ENCODE assay signal across 8 cellular contexts in the genomic region with DNA sequence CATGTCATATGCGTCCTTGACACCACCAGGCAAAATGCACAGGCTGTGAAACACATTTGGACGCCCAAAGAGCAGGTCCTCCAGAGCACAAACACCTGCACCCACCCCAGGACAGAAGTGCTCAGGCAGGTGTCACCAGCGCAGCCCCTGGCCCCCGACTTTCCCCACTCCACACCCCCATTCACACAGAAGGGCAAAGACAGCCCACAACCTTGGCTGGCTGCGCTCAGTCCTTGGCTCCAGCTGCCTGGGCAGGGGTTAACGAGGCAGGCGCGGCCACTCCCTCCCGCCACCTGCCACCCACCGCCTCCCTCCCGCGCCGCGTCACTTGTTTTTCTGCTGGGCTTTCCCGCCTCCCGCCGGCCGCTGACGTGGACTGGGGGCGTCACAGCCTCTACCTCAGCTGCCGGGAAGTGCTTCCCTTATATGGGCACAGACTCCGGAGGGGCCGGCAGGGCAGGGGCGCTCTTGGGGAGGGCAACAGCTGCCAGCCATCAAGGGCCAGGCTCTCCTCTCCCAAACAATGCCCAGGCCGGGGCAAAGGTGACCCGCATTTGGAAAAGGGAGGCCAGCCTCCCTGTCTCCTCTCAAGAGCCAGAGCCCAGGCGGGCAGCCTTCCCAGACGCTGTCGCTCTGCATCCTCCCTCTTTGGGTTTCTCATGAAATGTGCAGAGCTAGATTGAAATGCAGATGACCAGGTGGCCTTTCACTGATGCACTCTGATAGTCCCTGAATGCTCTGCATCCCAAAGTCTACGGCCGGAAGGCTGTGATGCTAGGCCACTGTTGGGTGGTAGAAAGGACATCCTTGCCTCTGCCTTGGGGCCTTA. TPM values are rescaled to one million over a fixed set of nuclear protein-coding genes. Genes with fewer than 3 reads are reported as not detected.
DNase-seq lines count a peak whose midpoint lies in the region; ATAC-seq and TF ChIP-seq lines count a peak whose summit lies in the region.

No MANE protein-coding gene starts in this region.

- no peak for TF ChIP-seq CTCF in natural killer cell (IDR thresholded peaks at IDR 0.05)

- intact Hi-C loops in activated T-helper 2 cell treated with anti-CD3 and anti-CD28 coated beads, Interferon-gamma antibody, Interleukin-2, Interleukin-4, amounts not matched to agents 10 μg/mL and 5 μg/mL and 100 μg/mL, durations not matched to agents 14 hours and 24 hours and 36 hours (cut with micrococcal nuclease): no loop called here
- intact Hi-C loops in natural killer cell (cut with micrococcal nuclease): loop anchor here (1.0 kb wide), 1 partner anchor 15 kb away; the partner anchor contains the start of gene BTG2

- peak overlapping the region; percentile 76 for H3K4me3 Mint-ChIP-seq in activated T-helper 2 cell treated with anti-CD3 and anti-CD28 coated beads, Interferon-gamma antibody, Interleukin-2, Interleukin-4, amounts not matched to agents 10 μg/mL and 5 μg/mL and 100 μg/mL, durations not matched to agents 14 hours and 24 hours and 36 hours (ENCODE audit: low read depth)
- peak overlapping the region; percentile 81 for H3K4me3 Mint-ChIP-seq in natural killer cell
- peak overlapping the region; percentile 70 for H3K4me3 Mint-ChIP-seq in stimulated activated memory B cell treated with anti-CD40 and anti-IgM and Interleukin-4, amounts not matched to agents 10 μg/mL and 1 μg/mL and 100 μg/mL, for 72 hours

- DNase-seq in AG08395 (ENCODE audit: low spot score) (peak; percentile 38), GM19240 (ENCODE audit: insufficient read length, low spot score) (peak; percentile 78), NK-92 (lab: John Stamatoyannopoulos, UW; ENCODE audit: unreplicated experiment) (peak; percentile 84), fibroblast of peridontal ligament (ENCODE audit: extremely low read depth) (peak; percentile 29), natural killer cell (peak; percentile 97)
- DNase-seq in activated T-helper 2 cell treated with anti-CD3 and anti-CD28 coated beads, Interferon-gamma antibody, Interleukin-2, Interleukin-4, amounts not matched to agents 10 μg/mL and 5 μg/mL and 100 μg/mL, durations not matched to agents 14 hours and 24 hours and 36 hours (ENCODE audit: low spot score): peak; percentile 94

- H3K27me3 Mint-ChIP-seq in activated T-helper 2 cell treated with anti-CD3 and anti-CD28 coated beads, Interferon-gamma antibody, Interleukin-2, Interleukin-4, amounts not matched to agents 10 μg/mL and 5 μg/mL and 100 μg/mL, durations not matched to agents 14 hours and 24 hours and 36 hours (ENCODE audit: low read depth): no peaks in the 10 kb centered on the region
- no peaks in the 10 kb centered on the region for H3K27me3 Mint-ChIP-seq in natural killer cell (ENCODE audit: low read depth in 2 of 2)
- H3K27me3 Mint-ChIP-seq in stimulated activated memory B cell treated with anti-CD40 and anti-IgM and Interleukin-4, amounts not matched to agents 10 μg/mL and 1 μg/mL and 100 μg/mL, for 72 hours: no peaks in the 10 kb centered on the region

- peak overlapping the region; percentile 99 for H3K27ac Mint-ChIP-seq in activated T-helper 2 cell treated with anti-CD3 and anti-CD28 coated beads, Interferon-gamma antibody, Interleukin-2, Interleukin-4, amounts not matched to agents 10 μg/mL and 5 μg/mL and 100 μg/mL, durations not matched to agents 14 hours and 24 hours and 36 hours
- H3K27ac Mint-ChIP-seq in natural killer cell: peak overlapping the region; percentile 99
- peak overlapping the region; percentile 98 for H3K27ac Mint-ChIP-seq in stimulated activated memory B cell treated with anti-CD40 and anti-IgM and Interleukin-4, amounts not matched to agents 10 μg/mL and 1 μg/mL and 100 μg/mL, for 72 hours

- ATAC-seq in HG03521 (IDR thresholded peaks at IDR 0.05; ENCODE audit: unreplicated experiment) (peak; percentile 52), natural killer cell (peak; percentile 58 to 76 (median 64))
- peak; percentile 73 for ATAC-seq in stimulated activated memory B cell treated with anti-CD40 and anti-IgM and Interleukin-4, amounts not matched to agents 10 μg/mL and 1 μg/mL and 100 μg/mL, for 72 hours

- peaks cover 75% of the 10 kb centered on the region for H3K4me1 Mint-ChIP-seq in activated T-helper 2 cell treated with anti-CD3 and anti-CD28 coated beads, Interferon-gamma antibody, Interleukin-2, Interleukin-4, amounts not matched to agents 10 μg/mL and 5 μg/mL and 100 μg/mL, durations not matched to agents 14 hours and 24 hours and 36 hours (ENCODE audit: low read depth)
- peaks cover 69 to 70% of the 10 kb centered on the region in 2 donors for H3K4me1 Mint-ChIP-seq in natural killer cell
- H3K4me1 Mint-ChIP-seq in stimulated activated memory B cell treated with anti-CD40 and anti-IgM and Interleukin-4, amounts not matched to agents 10 μg/mL and 1 μg/mL and 100 μg/mL, for 72 hours: peaks cover 77% of the 10 kb centered on the region

- H3K9me3 Mint-ChIP-seq in activated T-helper 2 cell treated with anti-CD3 and anti-CD28 coated beads, Interferon-gamma antibody, Interleukin-2, Interleukin-4, amounts not matched to agents 10 μg/mL and 5 μg/mL and 100 μg/mL, durations not matched to agents 14 hours and 24 hours and 36 hours: no peaks in the 10 kb centered on the region
- no peaks in the 10 kb centered on the region for H3K9me3 Mint-ChIP-seq in natural killer cell
- no peaks in the 10 kb centered on the region for H3K9me3 Mint-ChIP-seq in stimulated activated memory B cell treated with anti-CD40 and anti-IgM and Interleukin-4, amounts not matched to agents 10 μg/mL and 1 μg/mL and 100 μg/mL, for 72 hours

- no peaks in the 10 kb centered on the region for H3K36me3 Mint-ChIP-seq in activated T-helper 2 cell treated with anti-CD3 and anti-CD28 coated beads, Interferon-gamma antibody, Interleukin-2, Interleukin-4, amounts not matched to agents 10 μg/mL and 5 μg/mL and 100 μg/mL, durations not matched to agents 14 hours and 24 hours and 36 hours (ENCODE audit: low read depth)
- no peaks in the 10 kb centered on the region for H3K36me3 Mint-ChIP-seq in natural killer cell
- no peaks in the 10 kb centered on the region for H3K36me3 Mint-ChIP-seq in stimulated activated memory B cell treated with anti-CD40 and anti-IgM and Interleukin-4, amounts not matched to agents 10 μg/mL and 1 μg/mL and 100 μg/mL, for 72 hours

RNA-seq across cellular contexts. Expression of gene BTG2, which starts 14.8 kb away (rescaled TPM):
- total RNA-seq in activated T-helper 2 cell treated with anti-CD3 and anti-CD28 coated beads, Interferon-gamma antibody, Interleukin-2, Interleukin-4, amounts not matched to agents 10 μg/mL and 5 μg/mL and 100 μg/mL, durations not matched to agents 14 hours and 24 hours and 36 hours: 98.1 and 98.8 TPM in 2 replicates
- 1,000 to 10,000 TPM in 1 of 3 donors, 100 to 1,000 TPM in 2; 499 to 1,024 (median 851) TPM for total RNA-seq in natural killer cell

Comparison
In these comparisons a context has a peak if more than half of its experiments do, and no peak if none do; other contexts are left out.
1. Peak in every context shown above with its lines: DNase-seq and ATAC-seq.
2. DNase-seq: peak in every context shown above with its lines; median percentile 97 in natural killer cell; 94 in activated T-helper 2 cell treated with anti-CD3 and anti-CD28 coated beads, Interferon-gamma antibody, Interleukin-2, Interleukin-4, amounts not matched to agents 10 μg/mL and 5 μg/mL and 100 μg/mL, durations not matched to agents 14 hours and 24 hours and 36 hours; 84 in NK-92; 78 in GM19240; 38 in AG08395; 29 in fibroblast of peridontal ligament.